Comparison of ENCODE assay signal across 41 cellular contexts in the genomic region with DNA sequence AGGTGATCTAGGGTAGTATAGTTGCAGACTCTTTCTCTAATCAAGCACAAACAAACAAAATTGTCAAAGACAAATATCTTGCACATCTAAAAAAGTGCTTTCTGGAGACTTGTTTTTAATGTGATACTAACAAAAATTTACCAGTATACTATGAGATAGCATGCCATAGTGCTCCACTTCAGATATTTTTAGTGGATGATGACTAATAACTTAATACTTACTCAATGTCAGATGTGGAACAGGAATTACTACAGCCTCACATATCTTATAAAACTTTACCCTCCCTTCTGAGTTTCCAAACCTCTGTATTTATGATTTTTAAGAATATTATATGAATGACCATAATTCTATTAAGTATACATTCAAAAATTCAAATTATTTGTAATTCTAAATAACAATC.
"Had no signal": no experiment of that assay in that cellular context is flagged by ENCODE, and none has a peak within 500 bp of the region (broad histone marks: within the 10 kb centered on the region; RNA-seq: fewer than 3 reads in every experiment).

No MANE protein-coding gene starts in this region.

- H3K9me3 ChIP-seq: esophagus muscularis mucosa, gastrocnemius medialis, pancreas, prostate gland, stomach, upper lobe of left lung, vagina had no signal

- ATAC-seq: activated CD4-positive, CD25-positive, alpha-beta regulatory T cell treated with anti-CD3 and anti-CD28 coated beads, Interleukin-2, amount 50 U/mL, for 24 hours; gastrocnemius medialis; left colon; naive thymus-derived CD4-positive, alpha-beta T cell; pancreas; sciatic nerve; stimulated activated naive B cell treated with anti-CD40 and anti-IgM and Interleukin-4, amounts not matched to agents 10 μg/mL and 1 μg/mL and 100 μg/mL, for 72 hours had no signal

- H3K4me1 ChIP-seq: esophagus muscularis mucosa, gastrocnemius medialis, pancreas, prostate gland, stomach, thyroid gland, upper lobe of left lung, vagina had no signal

- H3K79me2 ChIP-seq: hepatocyte had no signal

- H3K4me1 Mint-ChIP-seq: activated CD4-positive, alpha-beta T cell treated with anti-CD3 and anti-CD28 coated beads, Interleukin-2, amount 10 ng/mL, durations not matched to agents 24 days and 14 days; activated naive CD8-positive, alpha-beta T cell treated with anti-CD3 and anti-CD28 coated beads for 36 hours; naive thymus-derived CD4-positive, alpha-beta T cell; neural crest cell; stimulated activated naive B cell treated with anti-CD40 and anti-IgM and Interleukin-4, amounts not matched to agents 10 μg/mL and 1 μg/mL and 100 μg/mL, for 72 hours had no signal

- DNase-seq: activated CD4-positive, alpha-beta memory T cell treated with anti-CD3 and anti-CD28 coated beads for 36 hours; activated CD4-positive, alpha-beta T cell treated with anti-CD3 and anti-CD28 coated beads, Interleukin-2, amount 10 ng/mL, durations not matched to agents 24 days and 14 days; activated CD8-positive, alpha-beta memory T cell treated with anti-CD3 and anti-CD28 coated beads, Interleukin-2, amount 50 U/mL, for 4 hours; activated effector memory CD4-positive, alpha-beta T cell treated with anti-CD3 and anti-CD28 coated beads, Interleukin-2, amount 50 U/mL, for 16 hours; activated naive CD4-positive, alpha-beta T cell treated with anti-CD3 and anti-CD28 coated beads for 36 hours; activated naive CD8-positive, alpha-beta T cell treated with anti-CD3 and anti-CD28 coated beads for 36 hours; activated T-cell treated with anti-CD3 and anti-CD28 coated beads, Interleukin-2, amount 50 U/mL, for 1 hour; amniotic stem cell; brain microvascular endothelial cell; central memory CD4-positive, alpha-beta T cell; endodermal cell; gastrocnemius medialis; glutamatergic neuron; kidney; left colon; naive thymus-derived CD4-positive, alpha-beta T cell; nucleus accumbens; pancreas; retina; small intestine; stimulated activated CD4-positive, alpha-beta T cell treated with anti-CD3 and anti-CD28 coated beads, Interleukin-1b, Interleukin-23, amount 100 ng/mL, for 48 hours; stimulated activated CD4-positive, alpha-beta T cell treated with anti-CD3 and anti-CD28 coated beads, Interleukin-4, amount 100 ng/mL, for 4 hours; stimulated activated naive B cell treated with anti-CD40 and anti-IgM and Interleukin-4, amounts not matched to agents 10 μg/mL and 1 μg/mL and 100 μg/mL, for 72 hours; stomach; T-helper 9 cell; thyroid gland; upper lobe of left lung had no signal

- H3K27ac ChIP-seq: brain microvascular endothelial cell, esophagus muscularis mucosa, gastrocnemius medialis, hepatocyte, pancreas, prostate gland, stomach, thyroid gland, upper lobe of left lung, vagina, VCaP had no signal

- H3K27me3 ChIP-seq: brain microvascular endothelial cell, esophagus muscularis mucosa, gastrocnemius medialis, hepatocyte, pancreas, stomach, thyroid gland, upper lobe of left lung, vagina had no signal

- H3K4me3 Mint-ChIP-seq: activated CD4-positive, alpha-beta memory T cell treated with anti-CD3 and anti-CD28 coated beads for 36 hours; activated CD4-positive, alpha-beta T cell treated with anti-CD3 and anti-CD28 coated beads, Interleukin-2, amount 10 ng/mL, durations not matched to agents 24 days and 14 days; activated naive CD4-positive, alpha-beta T cell treated with anti-CD3 and anti-CD28 coated beads for 36 hours; activated naive CD8-positive, alpha-beta T cell treated with anti-CD3 and anti-CD28 coated beads for 36 hours; activated T-helper 1 cell treated with anti-CD3 and anti-CD28 coated beads, Interleukin-12 subunit alpha, Interleukin-12 subunit beta, Interleukin-2, Interleukin-4 antibody, amounts not matched to agents 30 ng/mL and 10 ng/mL and 1 ng/mL, durations not matched to agents 14 hours and 24 hours and 36 hours; dendritic cell treated with granulocyte-macrophage colony-stimulating factor and Interleukin-4, amounts not matched to agents 40 ng/mL and 50 ng/mL, for 4 days; endodermal cell; mesothelial cell of epicardium; naive thymus-derived CD4-positive, alpha-beta T cell; neural crest cell; stimulated activated naive B cell treated with anti-CD40 and anti-IgM and Interleukin-4, amounts not matched to agents 10 μg/mL and 1 μg/mL and 100 μg/mL, for 72 hours; T-helper 1 cell treated with Interleukin-12 subunit alpha and Interleukin-12 subunit beta and Interleukin-4 antibody, amounts not matched to agents 30 μg/mL and 1 μg/mL, for 36 hours had no signal

- FAIRE-seq: astrocyte, pancreas, TTC549 had no signal

- H3K27me3 Mint-ChIP-seq: activated CD4-positive, alpha-beta memory T cell treated with anti-CD3 and anti-CD28 coated beads for 36 hours; activated CD4-positive, alpha-beta T cell treated with anti-CD3 and anti-CD28 coated beads, Interleukin-2, amount 10 ng/mL, durations not matched to agents 24 days and 14 days; activated naive CD8-positive, alpha-beta T cell treated with anti-CD3 and anti-CD28 coated beads for 36 hours; dendritic cell treated with granulocyte-macrophage colony-stimulating factor and Interleukin-4, amounts not matched to agents 40 ng/mL and 50 ng/mL, for 4 days; naive thymus-derived CD4-positive, alpha-beta T cell; stimulated activated naive B cell treated with anti-CD40 and anti-IgM and Interleukin-4, amounts not matched to agents 10 μg/mL and 1 μg/mL and 100 μg/mL, for 72 hours had no signal

- H3K36me3 ChIP-seq: brain microvascular endothelial cell, esophagus muscularis mucosa, gastrocnemius medialis, pancreas, prostate gland, stomach, thyroid gland, upper lobe of left lung, vagina had no signal

- H3K4me2 ChIP-seq: hepatocyte had no signal

- H2AFZ ChIP-seq: hepatocyte had no signal

- H3K4me3 ChIP-seq: esophagus muscularis mucosa, gastrocnemius medialis, hepatocyte, pancreas, prostate gland, stomach, thyroid gland, upper lobe of left lung, vagina had no signal

- H3K9me3 Mint-ChIP-seq: activated CD4-positive, alpha-beta memory T cell treated with anti-CD3 and anti-CD28 coated beads for 36 hours; activated CD4-positive, alpha-beta T cell treated with anti-CD3 and anti-CD28 coated beads, Interleukin-2, amount 10 ng/mL, durations not matched to agents 24 days and 14 days; activated naive CD4-positive, alpha-beta T cell treated with anti-CD3 and anti-CD28 coated beads for 36 hours; activated naive CD8-positive, alpha-beta T cell treated with anti-CD3 and anti-CD28 coated beads for 36 hours; activated T-helper 1 cell treated with anti-CD3 and anti-CD28 coated beads, Interleukin-12 subunit alpha, Interleukin-12 subunit beta, Interleukin-2, Interleukin-4 antibody, amounts not matched to agents 30 ng/mL and 10 ng/mL and 1 ng/mL, durations not matched to agents 14 hours and 24 hours and 36 hours; dendritic cell treated with granulocyte-macrophage colony-stimulating factor and Interleukin-4, amounts not matched to agents 40 ng/mL and 50 ng/mL, for 4 days; endodermal cell; mesothelial cell of epicardium; stimulated activated naive B cell treated with anti-CD40 and anti-IgM and Interleukin-4, amounts not matched to agents 10 μg/mL and 1 μg/mL and 100 μg/mL, for 72 hours; T-helper 1 cell treated with Interleukin-12 subunit alpha and Interleukin-12 subunit beta and Interleukin-4 antibody, amounts not matched to agents 30 μg/mL and 1 μg/mL, for 36 hours had no signal

- H3K27ac Mint-ChIP-seq: activated CD4-positive, alpha-beta memory T cell treated with anti-CD3 and anti-CD28 coated beads for 36 hours; activated CD4-positive, alpha-beta T cell treated with anti-CD3 and anti-CD28 coated beads, Interleukin-2, amount 10 ng/mL, durations not matched to agents 24 days and 14 days; activated naive CD4-positive, alpha-beta T cell treated with anti-CD3 and anti-CD28 coated beads for 36 hours; activated naive CD8-positive, alpha-beta T cell treated with anti-CD3 and anti-CD28 coated beads for 36 hours; activated T-helper 1 cell treated with anti-CD3 and anti-CD28 coated beads, Interleukin-12 subunit alpha, Interleukin-12 subunit beta, Interleukin-2, Interleukin-4 antibody, amounts not matched to agents 30 ng/mL and 10 ng/mL and 1 ng/mL, durations not matched to agents 14 hours and 24 hours and 36 hours; dendritic cell treated with granulocyte-macrophage colony-stimulating factor and Interleukin-4, amounts not matched to agents 40 ng/mL and 50 ng/mL, for 4 days; endodermal cell; mesothelial cell of epicardium; naive thymus-derived CD4-positive, alpha-beta T cell; stimulated activated naive B cell treated with anti-CD40 and anti-IgM and Interleukin-4, amounts not matched to agents 10 μg/mL and 1 μg/mL and 100 μg/mL, for 72 hours; T-helper 1 cell treated with Interleukin-12 subunit alpha and Interleukin-12 subunit beta and Interleukin-4 antibody, amounts not matched to agents 30 μg/mL and 1 μg/mL, for 36 hours had no signal

- H3K36me3 Mint-ChIP-seq: activated CD4-positive, alpha-beta memory T cell treated with anti-CD3 and anti-CD28 coated beads for 36 hours; activated naive CD8-positive, alpha-beta T cell treated with anti-CD3 and anti-CD28 coated beads for 36 hours; mesothelial cell of epicardium; naive thymus-derived CD4-positive, alpha-beta T cell; stimulated activated naive B cell treated with anti-CD40 and anti-IgM and Interleukin-4, amounts not matched to agents 10 μg/mL and 1 μg/mL and 100 μg/mL, for 72 hours had no signal
